In genomic region chr16:21614896-21615295, GRCh38 we compare ENCODE assay signal across 25 cellular contexts. TPM values are rescaled to one million over a fixed set of nuclear protein-coding genes. Genes with fewer than 3 reads are reported as not detected.
A peak's percentile ranks its signal among the peaks of the same experiment; 100 is the strongest.
DNase-seq lines count a peak whose midpoint lies in the region; ATAC-seq and TF ChIP-seq lines count a peak whose summit lies in the region.
"Had no signal": no experiment of that assay in that cellular context is flagged by ENCODE, and none has a peak within 500 bp of the region (broad histone marks: within the 10 kb centered on the region; RNA-seq: fewer than 3 reads in every experiment).

No MANE protein-coding gene starts in this region.

- ATAC-seq in natural killer cell treated with Interleukin-12 subunit alpha and Interleukin-12 subunit beta and Interleukin-15 and Interleukin-18, amount 100 ng/mL, for 72 hours = no peak
- ATAC-seq in natural killer cell = no peak
- no peak for ATAC-seq in GM19328 (IDR thresholded peaks at IDR 0.05; ENCODE audit: unreplicated experiment)
- no peak for ATAC-seq in GM18505 (IDR thresholded peaks at IDR 0.05; ENCODE audit: unreplicated experiment)
- ATAC-seq: heart right ventricle had no signal

- no peaks in the 10 kb centered on the region for H3K9me3 Mint-ChIP-seq in natural killer cell treated with Interleukin-12 subunit alpha and Interleukin-12 subunit beta and Interleukin-15 and Interleukin-18, amount 100 ng/mL, for 72 hours
- H3K9me3 Mint-ChIP-seq in natural killer cell (no peaks in the 10 kb centered on the region), endodermal cell (no peaks in the 10 kb centered on the region)
- H3K9me3 Mint-ChIP-seq: neural crest cell had no signal

- H3K4me3 Mint-ChIP-seq in natural killer cell treated with Interleukin-12 subunit alpha and Interleukin-12 subunit beta and Interleukin-15 and Interleukin-18, amount 100 ng/mL, for 72 hours = no peak overlapping the region
- H3K4me3 Mint-ChIP-seq in natural killer cell (no peak overlapping the region), endodermal cell (no peak overlapping the region)
- H3K4me3 Mint-ChIP-seq: neural crest cell had no signal

- peaks cover 16% of the 10 kb centered on the region for H3K36me3 Mint-ChIP-seq in natural killer cell treated with Interleukin-12 subunit alpha and Interleukin-12 subunit beta and Interleukin-15 and Interleukin-18, amount 100 ng/mL, for 72 hours
- H3K36me3 Mint-ChIP-seq in natural killer cell (no peaks in the 10 kb centered on the region), endodermal cell (ENCODE audit: low read depth) (peaks cover 53% of the 10 kb centered on the region)

- TF ChIP-seq CTCF in natural killer cell (IDR thresholded peaks at IDR 0.05) (no peak), NB4 (IDR thresholded peaks at IDR 0.05; ENCODE audit: low read depth, low read length) (peak; percentile 33), endodermal cell (conservative IDR thresholded peaks at IDR 0.05) (peak; percentile 67), vagina (IDR thresholded peaks at IDR 0.05) (no peak), GM13976 (IDR thresholded peaks at IDR 0.05; ENCODE audit: borderline replicate concordance, control extremely low read depth, extremely low read depth, insufficient read depth, missing control alignments) (no peak)

- H3K36me3 ChIP-seq in endodermal cell (ENCODE audit: control insufficient read depth, insufficient read depth, low read length) = peaks cover 18% of the 10 kb centered on the region
- H3K36me3 ChIP-seq in vagina = no peaks in the 10 kb centered on the region
- H3K36me3 ChIP-seq: colonic mucosa, right atrium auricular region had no signal

- H3K9me3 ChIP-seq in endodermal cell (ENCODE audit: control insufficient read depth, low read length) (no peaks in the 10 kb centered on the region), vagina (no peaks in the 10 kb centered on the region)
- H3K9me3 ChIP-seq: colonic mucosa, esophagus muscularis mucosa, heart right ventricle, right atrium auricular region, SJSA1, stomach had no signal

- H3K9ac ChIP-seq in endodermal cell (ENCODE audit: extremely low read depth, low read length, poor library complexity, severe bottlenecking) = no peak overlapping the region

- H3K27ac ChIP-seq in endodermal cell (ENCODE audit: low read depth, low read length) (no peak overlapping the region), vagina (no peak overlapping the region)
- H3K27ac ChIP-seq: colonic mucosa, esophagus muscularis mucosa, heart right ventricle, HL-60, right atrium auricular region, SJSA1, stomach had no signal

- peak overlapping the region; percentile 26 to 67 for H3K27ac Mint-ChIP-seq in natural killer cell treated with Interleukin-12 subunit alpha and Interleukin-12 subunit beta and Interleukin-15 and Interleukin-18, amount 100 ng/mL, for 72 hours
- H3K27ac Mint-ChIP-seq in natural killer cell (no peak overlapping the region), endodermal cell (no peak overlapping the region)

- in situ Hi-C loops in GM13976 (cut with MboI; ENCODE audit: low sequenced_read_pairs, unreplicated experiment) = no loop called here

- TF ChIP-seq POLR2A in NB4 (IDR thresholded peaks at IDR 0.05; ENCODE audit: extremely low read depth, insufficient read length) (no peak), vagina (IDR thresholded peaks at IDR 0.05) (no peak), GM18505 (IDR thresholded peaks at IDR 0.05; ENCODE audit: borderline replicate concordance, extremely low read depth, insufficient read depth, insufficient read length) (no peak)

- 90 to 95% methylated on average over 2 to 3 of the region's 3 CpGs for WGBS in endodermal cell (ENCODE audit: insufficient coverage in 1 of 2, insufficient read length in 1 of 2), 2 experiments

- H3K4me1 ChIP-seq in endodermal cell (ENCODE audit: control insufficient read depth, insufficient read depth, low read length) = peaks cover 16% of the 10 kb centered on the region
- H3K4me1 ChIP-seq in vagina = peaks cover 16% of the 10 kb centered on the region
- H3K4me1 ChIP-seq: SJSA1 had no signal

- DNase-seq in natural killer cell treated with Interleukin-12 subunit alpha and Interleukin-12 subunit beta and Interleukin-15 and Interleukin-18, amount 100 ng/mL, for 72 hours (ENCODE audit: low spot score) = no peak
- DNase-seq in natural killer cell (no peak), NB4 (ENCODE audit: low read depth) (peak; percentile 23), endodermal cell (no peak), vagina (ENCODE audit: extremely low spot score in 2 of 2) (no peak), GM13976 (ENCODE audit: low spot score) (no peak)
- DNase-seq: activated CD4-positive, alpha-beta T cell treated with anti-CD3 and anti-CD28 coated beads for 1 hour; activated CD8-positive, alpha-beta memory T cell treated with anti-CD3 and anti-CD28 coated beads, Interleukin-2, amount 50 U/mL, for 4 hours; activated naive CD4-positive, alpha-beta T cell; colonic mucosa; DMS 273 treated with DMSO at 0.1 percent for 48 hours; heart right ventricle; KG1; mesenchymal stem cell; NCI-H1436 treated with DMSO at 0.1 percent for 48 hours; stomach had no signal

- H3K27me3 Mint-ChIP-seq in natural killer cell treated with Interleukin-12 subunit alpha and Interleukin-12 subunit beta and Interleukin-15 and Interleukin-18, amount 100 ng/mL, for 72 hours = no peaks in the 10 kb centered on the region
- H3K27me3 Mint-ChIP-seq in natural killer cell (ENCODE audit: low read depth in 2 of 2) (no peaks in the 10 kb centered on the region), endodermal cell (ENCODE audit: insufficient read depth) (peaks cover 3% of the 10 kb centered on the region)

- H3K27me3 ChIP-seq in endodermal cell (ENCODE audit: control insufficient read depth, insufficient read depth, low read length, poor library complexity, severe bottlenecking) (no peaks in the 10 kb centered on the region), vagina (no peaks in the 10 kb centered on the region)
- H3K27me3 ChIP-seq: colonic mucosa, esophagus muscularis mucosa, heart right ventricle, right atrium auricular region, SJSA1, stomach had no signal

- H3K4me1 Mint-ChIP-seq in natural killer cell treated with Interleukin-12 subunit alpha and Interleukin-12 subunit beta and Interleukin-15 and Interleukin-18, amount 100 ng/mL, for 72 hours (ENCODE audit: low read depth in 2 of 2) = peaks cover 42 to 64% of the 10 kb centered on the region in 2 donors
- H3K4me1 Mint-ChIP-seq in natural killer cell (peaks cover 42 to 53% of the 10 kb centered on the region in 2 donors), endodermal cell (peaks cover 56% of the 10 kb centered on the region)

- intact Hi-C loops in natural killer cell (cut with micrococcal nuclease) (no loop called here), vagina (cut with DNase I) (no loop called here)

- H3K4me3 ChIP-seq in NB4 (ENCODE audit: low read depth, low read length) (no peak overlapping the region), endodermal cell (ENCODE audit: low read length) (no peak overlapping the region), vagina (no peak overlapping the region)
- H3K4me3 ChIP-seq: colonic mucosa, esophagus muscularis mucosa, heart right ventricle, right atrium auricular region, SJSA1, stomach had no signal

RNA-seq across cellular contexts. Expression of gene METTL9, which starts 15.5 kb away (rescaled TPM):
- 100 to 1,000 TPM; 104 to 114 TPM for total RNA-seq in natural killer cell treated with Interleukin-12 subunit alpha and Interleukin-12 subunit beta and Interleukin-15 and Interleukin-18, amount 100 ng/mL, for 72 hours
- total RNA-seq in natural killer cell (100 to 1,000 TPM in 1 of 3 donors, 10 to 100 TPM in 2; 73.1 to 110 (median 85.1) TPM), endodermal cell (100 to 1,000 TPM; 145 to 149 TPM), vagina (97.7 TPM)
- polyA plus RNA-seq in endodermal cell (2013, experiment 1 of 2) = 188 TPM
- polyA plus RNA-seq in endodermal cell (2013, experiment 2 of 2) = 168 TPM

RNA-seq across cellular contexts. Expression of gene IGSF6, which starts 37.5 kb away (rescaled TPM):
- not detected for total RNA-seq in natural killer cell treated with Interleukin-12 subunit alpha and Interleukin-12 subunit beta and Interleukin-15 and Interleukin-18, amount 100 ng/mL, for 72 hours
- total RNA-seq in natural killer cell = 1 to 10 TPM; 2.2 to 4.4 (median 2.6) TPM
- total RNA-seq in endodermal cell = not detected
- not detected for polyA plus RNA-seq in endodermal cell (2013, experiment 1 of 2)
- not detected for polyA plus RNA-seq in endodermal cell (2013, experiment 2 of 2)
- 0.74 TPM for total RNA-seq in vagina
- total RNA-seq: astrocyte, NCI-H460, neural crest cell, SJSA1 had no signal

RNA-seq across cellular contexts. Expression of gene OTOA, which starts 48.9 kb away (rescaled TPM):
- total RNA-seq in natural killer cell treated with Interleukin-12 subunit alpha and Interleukin-12 subunit beta and Interleukin-15 and Interleukin-18, amount 100 ng/mL, for 72 hours = under 1 TPM; 0.25 to 0.33 TPM
- total RNA-seq in natural killer cell (under 1 TPM in 1 of 3 donors, not detected in 2; 0.14 TPM), endodermal cell (under 1 TPM; 0.07 to 0.09 TPM), vagina (not detected)
- polyA plus RNA-seq in endodermal cell (2013, experiment 1 of 2) = 0.18 TPM
- polyA plus RNA-seq in endodermal cell (2013, experiment 2 of 2) = 0.17 TPM
- total RNA-seq: colonic mucosa, NCI-H460, right atrium auricular region, SJSA1 had no signal

Comparison
In these comparisons a context has a peak if more than half of its experiments do, and no peak if none do; other contexts are left out.
1. H3K27ac Mint-ChIP-seq: peak in natural killer cell treated with Interleukin-12 subunit alpha and Interleukin-12 subunit beta and Interleukin-15 and Interleukin-18, amount 100 ng/mL, for 72 hours (2 of 2); none in natural killer cell (0 of 2) and endodermal cell (single experiment).
2. CTCF ChIP-seq: peak in NB4 (single experiment) and endodermal cell (single experiment); none in natural killer cell (single experiment), vagina (0 of 3) and GM13976 (single experiment).